ENCODE assay signal across 8 cellular contexts in genomic region chr2:223957092-223957851, GRCh38. TPM values are rescaled to one million over a fixed set of nuclear protein-coding genes. Genes with fewer than 3 reads are reported as not detected.
DNase-seq lines count a peak whose midpoint lies in the region; ATAC-seq and TF ChIP-seq lines count a peak whose summit lies in the region.

Gene MRPL44, plus strand, starts transcription at chr2:223957463. Its CDS starts 10 bp downstream, at chr2:223957473.

- H3K36me3 ChIP-seq in CD8-positive, alpha-beta T cell (ENCODE audit: insufficient read depth, low read length), result peaks cover 14% of the 10 kb centered on the region
- peaks cover 0 to 1% of the 10 kb centered on the region in 2 donors for H3K36me3 ChIP-seq in lung (ENCODE audit: control insufficient read depth in 2 of 2, insufficient read depth in 2 of 2, low read length in 2 of 2)

- H3K4me3 Mint-ChIP-seq in CD8-positive, alpha-beta T cell, result peak within 1 kb of the TSS; percentile 94

- H3K27me3 ChIP-seq in CD8-positive, alpha-beta T cell (ENCODE audit: insufficient read depth, low read length), result no peaks in the 10 kb centered on the region
- no peaks in the 10 kb centered on the region for H3K27me3 ChIP-seq in lung (ENCODE audit: control insufficient read depth, insufficient read depth)

- POLR2A ChIA-PET in CD8-positive, alpha-beta T cell (lab: Charles Lee), result interaction anchor here (0.7 to 2.5 kb wide), 4 partner anchors 8 to 24 kb away, joined by 3 to 18 read pairs (median 3); partner anchors contain the start of gene WDFY1

- ATAC-seq in CD8-positive, alpha-beta T cell, result peak; percentile 99
- ATAC-seq in GM19467 (IDR thresholded peaks at IDR 0.05; ENCODE audit: unreplicated experiment), result peak; percentile 83
- peak; percentile 100 for ATAC-seq in lung (ENCODE audit: insufficient read depth, low FRiP score)

- H3K4me1 ChIP-seq in CD8-positive, alpha-beta T cell (ENCODE audit: insufficient read depth, low read length), result peaks cover 41% of the 10 kb centered on the region
- peaks cover 3 to 14% of the 10 kb centered on the region in 2 donors for H3K4me1 ChIP-seq in lung (ENCODE audit: control insufficient read depth in 2 of 2, insufficient read depth in 2 of 2, low read length in 2 of 2)

- no peaks in the 10 kb centered on the region for H3K27me3 Mint-ChIP-seq in CD8-positive, alpha-beta T cell (ENCODE audit: low read depth)

- no peaks in the 10 kb centered on the region for H3K9me3 ChIP-seq in CD8-positive, alpha-beta T cell (ENCODE audit: low read length)
- no peaks in the 10 kb centered on the region for H3K9me3 ChIP-seq in lung (ENCODE audit: control insufficient read depth in 2 of 2, insufficient read depth in 1 of 2, low read length in 1 of 2)

- intact Hi-C loops in CD8-positive, alpha-beta T cell (cut with DNase I, micrococcal nuclease), result loop anchor here (1.0 to 10.0 kb wide), 11 partner anchors 12 to 1300 kb away; partner anchors contain the start of genes ACSL3 (in 2 of the 2), AP1S3 (in 2 of the 2), CUL3 (in 2 of the 2) and WDFY1 (in 2 of the 2)

- CTCF ChIA-PET in CD8-positive, alpha-beta T cell (lab: Charles Lee), result interaction anchor here (0.7 to 2.3 kb wide), 4 partner anchors 12 to 87 kb away, joined by 3 to 18 read pairs (median 4); no protein-coding TSS in a partner anchor

- peaks cover 50% of the 10 kb centered on the region for H3K4me1 Mint-ChIP-seq in CD8-positive, alpha-beta T cell (ENCODE audit: low read depth)

- no peak for TF ChIP-seq CTCF in CD8-positive, alpha-beta T cell (IDR thresholded peaks at IDR 0.05)
- no peak for TF ChIP-seq CTCF in lung (IDR thresholded peaks at IDR 0.05; ENCODE audit: control extremely low read depth, extremely low read depth)

- H3K9me3 Mint-ChIP-seq in CD8-positive, alpha-beta T cell, result no peaks in the 10 kb centered on the region

- H3K27ac ChIP-seq in CD8-positive, alpha-beta T cell (ENCODE audit: low read depth, low read length), result peak within 1 kb of the TSS; percentile 78
- H3K27ac ChIP-seq in lung (ENCODE audit: low read depth in 1 of 2, low read length in 1 of 2), result peak within 1 kb of the TSS; percentile 87 to 97

- H3K36me3 Mint-ChIP-seq in CD8-positive, alpha-beta T cell, result peaks cover 34% of the 10 kb centered on the region

- DNase-seq in CD8-positive, alpha-beta T cell, result peak; percentile 94 to 99 (median 98)
- DNase-seq in HS-5 (ENCODE audit: low read depth), result peak; percentile 90
- DNase-seq in NK-92 treated with Interleukin-12 subunit alpha and Interleukin-12 subunit beta, amount 100 ng/mL, for 24 hours (lab: John Stamatoyannopoulos, UW), result peak; percentile 92
- DNase-seq in activated CD8-positive, alpha-beta memory T cell treated with anti-CD3 and anti-CD28 coated beads for 24 hours, result peak; percentile 99
- peak; percentile 93 for DNase-seq in effector CD8-positive, alpha-beta T cell (lab: John Stamatoyannopoulos, UW)
- peak; percentile 96 for DNase-seq in lung (ENCODE audit: low spot score)
- DNase-seq in stimulated activated CD4-positive, alpha-beta T cell treated with anti-CD3 and anti-CD28 coated beads, TNF-alpha, amount 100 ng/mL, for 48 hours (ENCODE audit: low read depth in 3 of 3), result peak; percentile 93 to 96 (median 95)

- peak within 1 kb of the TSS; percentile 94 for H3K27ac Mint-ChIP-seq in CD8-positive, alpha-beta T cell

- 0 to 1% methylated on average over 58 to 65 of the region's 65 CpGs for whole genome bisulfite sequencing in lung, 2 donors

- peak within 1 kb of the TSS; percentile 90 for H3K4me3 ChIP-seq in CD8-positive, alpha-beta T cell (ENCODE audit: low read depth, low read length)
- peak within 1 kb of the TSS; percentile 100 for H3K4me3 ChIP-seq in lung

RNA-seq across cellular contexts. Expression of gene MRPL44, which starts in this region (rescaled TPM):
- total RNA-seq in CD8-positive, alpha-beta T cell, result 10 to 100 TPM; 41.4 to 41.9 TPM
- total RNA-seq in lung, result 10 to 100 TPM; 20.7 to 22.4 TPM
- polyA plus RNA-seq in lung, result 10 to 100 TPM; 20.4 to 23.1 TPM

Comparison
In these comparisons a context has a peak if more than half of its experiments do, and no peak if none do; other contexts are left out.
1. Peak in every context shown above with its lines: DNase-seq, ATAC-seq, H3K4me3 ChIP-seq and H3K27ac ChIP-seq.